Comparison of ENCODE assay signal across 8 cellular contexts in genomic region chr5:150486402-150487198, GRCh38. TPM values are rescaled to one million over a fixed set of nuclear protein-coding genes. Genes with fewer than 3 reads are reported as not detected.
DNase-seq lines count a peak whose midpoint lies in the region; ATAC-seq and TF ChIP-seq lines count a peak whose summit lies in the region.

No MANE protein-coding gene starts in this region.

- peak; percentile 72 for DNase-seq in 8988T
- peak; percentile 62 for DNase-seq in NCI-H345 (lab: John Stamatoyannopoulos, UW)
- peak; percentile 16 for DNase-seq in activated T-cell treated with anti-CD3 and anti-CD28 coated beads for 24 hours (ENCODE audit: low read depth)
- no peak for DNase-seq in epithelial cell of prostate (ENCODE audit: low read depth, low spot score)
- peak; percentile 69 to 72 (median 71) for DNase-seq in mucosa of descending colon
- peak; percentile 56 to 74 for DNase-seq in stimulated activated naive CD8-positive, alpha-beta T cell treated with anti-CD3 and anti-CD28 coated beads, Interleukin-15, amount 100 ng/mL, for 72 hours
- DNase-seq in occipital lobe (lab: John Stamatoyannopoulos, UW), result no peak

- no peak overlapping the region for H3K27ac Mint-ChIP-seq in stimulated activated naive CD8-positive, alpha-beta T cell treated with anti-CD3 and anti-CD28 coated beads, Interleukin-15, amount 100 ng/mL, for 72 hours

- H3K9me3 Mint-ChIP-seq in stimulated activated naive CD8-positive, alpha-beta T cell treated with anti-CD3 and anti-CD28 coated beads, Interleukin-15, amount 100 ng/mL, for 72 hours, result no peaks in the 10 kb centered on the region

- peaks cover 10% of the 10 kb centered on the region for H3K4me1 Mint-ChIP-seq in stimulated activated naive CD8-positive, alpha-beta T cell treated with anti-CD3 and anti-CD28 coated beads, Interleukin-15, amount 100 ng/mL, for 72 hours

- no peak for TF ChIP-seq CTCF in GM12875 (IDR thresholded peaks at IDR 0.05; ENCODE audit: borderline replicate concordance, insufficient read depth, low read depth, low read length)
- TF ChIP-seq CTCF in mucosa of descending colon (IDR thresholded peaks at IDR 0.05), result no peak

- H3K4me1 ChIP-seq in mucosa of descending colon (ENCODE audit: low read depth), result peaks cover 22% of the 10 kb centered on the region

- H3K36me3 ChIP-seq in mucosa of descending colon (ENCODE audit: low read depth), result no peaks in the 10 kb centered on the region

- peak overlapping the region; percentile 97 for H3K27ac ChIP-seq in epithelial cell of prostate

- H3K27me3 Mint-ChIP-seq in stimulated activated naive CD8-positive, alpha-beta T cell treated with anti-CD3 and anti-CD28 coated beads, Interleukin-15, amount 100 ng/mL, for 72 hours, result peaks cover 19% of the 10 kb centered on the region

- peak overlapping the region; percentile 55 to 62 for H3K4me3 Mint-ChIP-seq in stimulated activated naive CD8-positive, alpha-beta T cell treated with anti-CD3 and anti-CD28 coated beads, Interleukin-15, amount 100 ng/mL, for 72 hours

- peak; percentile 64 for ATAC-seq in mucosa of descending colon
- peak; percentile 71 for ATAC-seq in stimulated activated naive CD8-positive, alpha-beta T cell treated with anti-CD3 and anti-CD28 coated beads, Interleukin-15, amount 100 ng/mL, for 72 hours

- H3K4me3 ChIP-seq in GM12875 (ENCODE audit: low read depth, low read length) (peak overlapping the region; percentile 97), mucosa of descending colon (peak overlapping the region; percentile 93)

- H3K9me3 ChIP-seq in mucosa of descending colon, result no peaks in the 10 kb centered on the region

- intact Hi-C loops in mucosa of descending colon (cut with DNase I, micrococcal nuclease), result no loop called here

RNA-seq across cellular contexts. Expression of gene NDST1, which starts 21.3 kb away (rescaled TPM):
- total RNA-seq in mucosa of descending colon, result 10 to 100 TPM; 58.1 to 66.5 (median 60.6) TPM
- 23.1 TPM for total RNA-seq in occipital lobe

RNA-seq across cellular contexts. Expression of gene RPS14, which starts 37.1 kb away (rescaled TPM):
- 1,000 to 10,000 TPM; 1,569 to 1,671 (median 1,618) TPM for total RNA-seq in mucosa of descending colon
- 2,126 TPM for total RNA-seq in occipital lobe

Comparison
In these comparisons a context has a peak if more than half of its experiments do, and no peak if none do; other contexts are left out.
1. DNase-seq: peak in 8988T (single experiment), NCI-H345 (single experiment), activated T-cell treated with anti-CD3 and anti-CD28 coated beads for 24 hours (single experiment), mucosa of descending colon (3 of 3) and stimulated activated naive CD8-positive, alpha-beta T cell treated with anti-CD3 and anti-CD28 coated beads, Interleukin-15, amount 100 ng/mL, for 72 hours (2 of 2); none in epithelial cell of prostate (single experiment) and occipital lobe (single experiment).